17 cellular contexts compared by ENCODE assay signal in the genomic region with DNA sequence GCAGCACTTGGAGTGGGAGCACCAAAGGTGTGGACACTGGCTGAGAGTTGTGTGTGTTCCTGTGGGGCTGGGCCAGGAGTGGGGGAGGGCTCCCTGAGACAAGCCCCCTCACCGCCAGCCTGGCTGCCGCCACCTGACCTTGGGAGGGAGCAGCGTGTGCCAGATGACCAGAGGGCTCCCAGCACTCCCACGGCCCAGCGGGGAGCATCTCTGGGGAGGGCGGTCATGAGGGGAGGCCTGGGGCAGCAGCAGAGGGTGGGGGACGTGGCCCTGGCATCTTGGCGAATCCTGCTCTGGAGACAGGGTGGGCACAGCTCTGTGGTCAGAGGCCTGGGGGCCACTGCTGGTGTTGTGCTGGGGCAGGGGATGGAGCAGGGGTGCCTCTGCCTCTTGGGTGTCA. TPM values are rescaled to one million over a fixed set of nuclear protein-coding genes. Genes with fewer than 3 reads are reported as not detected.
"Had no signal": no experiment of that assay in that cellular context is flagged by ENCODE, and none has a peak within 500 bp of the region (broad histone marks: within the 10 kb centered on the region; RNA-seq: fewer than 3 reads in every experiment).

No MANE protein-coding gene starts in this region.

- H3K27me3 Mint-ChIP-seq: activated CD4-positive, alpha-beta T cell treated with anti-CD3 and anti-CD28 coated beads, Interleukin-2, amount 10 ng/mL, durations not matched to agents 24 days and 14 days; activated naive CD8-positive, alpha-beta T cell; brain; central memory CD8-positive, alpha-beta T cell had no signal

- H3K27me3 ChIP-seq: colonic mucosa, foreskin keratinocyte, tibial artery had no signal

- H3K36me3 Mint-ChIP-seq: activated naive CD8-positive, alpha-beta T cell; natural killer cell treated with Interleukin-12 subunit alpha and Interleukin-12 subunit beta and Interleukin-15 and Interleukin-18, amount 100 ng/mL, for 72 hours had no signal

- DNase-seq: activated CD8-positive, alpha-beta memory T cell treated with anti-CD3 and anti-CD28 coated beads, Interleukin-2, amount 50 U/mL, for 4 hours; amygdala; foreskin keratinocyte; hypothalamus; retina; stimulated activated naive CD4-positive, alpha-beta T cell treated with Interleukin-2 at 50 U/mL for 16 hours; T1000; tibial artery had no signal

- H3K4me1 Mint-ChIP-seq: activated CD4-positive, alpha-beta T cell treated with anti-CD3 and anti-CD28 coated beads, Interleukin-2, amount 10 ng/mL, durations not matched to agents 24 days and 14 days; central memory CD8-positive, alpha-beta T cell had no signal

- H3K4me3 Mint-ChIP-seq: activated CD4-positive, alpha-beta T cell treated with anti-CD3 and anti-CD28 coated beads, Interleukin-2, amount 10 ng/mL, durations not matched to agents 24 days and 14 days; activated naive CD8-positive, alpha-beta T cell; activated T-cell treated with anti-CD3 and anti-CD28 coated beads, Interleukin-2, amount 50 U/mL, for 4 hours; brain; central memory CD8-positive, alpha-beta T cell; endodermal cell; natural killer cell treated with Interleukin-12 subunit alpha and Interleukin-12 subunit beta and Interleukin-15 and Interleukin-18, amount 100 ng/mL, for 72 hours had no signal

- H3K4me1 ChIP-seq: colonic mucosa had no signal

- H3K27ac ChIP-seq: colonic mucosa, epithelial cell of prostate, foreskin keratinocyte, tibial artery had no signal

- H3K9me3 ChIP-seq: colonic mucosa, tibial artery had no signal

- H3K27ac Mint-ChIP-seq: activated CD4-positive, alpha-beta T cell treated with anti-CD3 and anti-CD28 coated beads, Interleukin-2, amount 10 ng/mL, durations not matched to agents 24 days and 14 days; activated naive CD8-positive, alpha-beta T cell; brain; endodermal cell; natural killer cell treated with Interleukin-12 subunit alpha and Interleukin-12 subunit beta and Interleukin-15 and Interleukin-18, amount 100 ng/mL, for 72 hours had no signal

- H3K4me3 ChIP-seq: colonic mucosa, tibial artery had no signal

- H3K9me3 Mint-ChIP-seq: activated CD4-positive, alpha-beta T cell treated with anti-CD3 and anti-CD28 coated beads, Interleukin-2, amount 10 ng/mL, durations not matched to agents 24 days and 14 days; activated T-cell treated with anti-CD3 and anti-CD28 coated beads, Interleukin-2, amount 50 U/mL, for 4 hours; brain; central memory CD8-positive, alpha-beta T cell; endodermal cell; natural killer cell treated with Interleukin-12 subunit alpha and Interleukin-12 subunit beta and Interleukin-15 and Interleukin-18, amount 100 ng/mL, for 72 hours had no signal

RNA-seq across cellular contexts. Expression of a gene that starts 48.9 kb away (rescaled TPM):
- total RNA-seq: endodermal cell; foreskin keratinocyte; natural killer cell treated with Interleukin-12 subunit alpha and Interleukin-12 subunit beta and Interleukin-15 and Interleukin-18, amount 100 ng/mL, for 72 hours had no signal
